Comparison of ENCODE assay signal across 9 cellular contexts in the genomic region with DNA sequence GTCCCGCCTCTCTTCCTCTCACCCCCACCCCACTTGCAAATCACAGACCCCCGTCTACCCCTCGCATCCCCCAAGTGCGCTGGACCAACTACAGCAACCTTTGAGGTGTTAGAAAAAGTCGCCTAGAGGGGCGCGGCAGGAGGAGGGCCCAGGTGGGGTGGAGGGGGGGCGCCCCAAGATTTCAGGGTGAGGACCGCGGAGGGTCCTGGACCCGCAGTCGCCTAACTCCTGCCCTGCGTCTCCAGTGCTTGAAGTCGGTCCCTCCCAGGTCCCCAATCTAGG. TPM values are rescaled to one million over a fixed set of nuclear protein-coding genes. Genes with fewer than 3 reads are reported as not detected.
A peak's percentile ranks its signal among the peaks of the same experiment; 100 is the strongest.
DNase-seq lines count a peak whose midpoint lies in the region; ATAC-seq and TF ChIP-seq lines count a peak whose summit lies in the region.
"Had no signal": no experiment of that assay in that cellular context is flagged by ENCODE, and none has a peak within 500 bp of the region (broad histone marks: within the 10 kb centered on the region; RNA-seq: fewer than 3 reads in every experiment).

No MANE protein-coding gene starts in this region.

- DNase-seq in HFF-Myc (ENCODE audit: extremely low read depth, low read depth) (no peak), breast epithelium (ENCODE audit: low spot score in 2 of 2) (no peak), right lobe of liver (no peak), smooth muscle cell (lab: John Stamatoyannopoulos, UW; ENCODE audit: unreplicated experiment) (no peak), RKO (ENCODE audit: low spot score) (no peak), COR-L47 (lab: John Stamatoyannopoulos, UW) (no peak), DMS79 (lab: John Stamatoyannopoulos, UW) (no peak)
- no peak for DNase-seq in stimulated activated CD4-positive, alpha-beta T cell treated with anti-CD3 and anti-CD28 coated beads, Interleukin-4, amount 100 ng/mL, for 4 hours
- DNase-seq: activated B cell treated with CpG ODN at 0.5 μM for 24 hours had no signal

- TF ChIP-seq POLR2A in breast epithelium (IDR thresholded peaks at IDR 0.05) (no peak), right lobe of liver (IDR thresholded peaks at IDR 0.05) (no peak)

- H3K4me1 ChIP-seq in breast epithelium (no peaks in the 10 kb centered on the region), right lobe of liver (peaks cover 0 to 17% (median 7%) of the 10 kb centered on the region in 4 donors), smooth muscle cell (ENCODE audit: low read depth) (peaks cover 23% of the 10 kb centered on the region)

- peak overlapping the region; percentile 85 for H3K4me2 ChIP-seq in smooth muscle cell

- intact Hi-C loops in breast epithelium (cut with DNase I; ENCODE audit: low total_unique reads), result loop anchor here (10.0 kb wide), 1 partner anchor 1683 kb away; no protein-coding TSS in a partner anchor
- intact Hi-C loops in right lobe of liver (cut with DNase I), result no loop called here

- H3K27me3 ChIP-seq in breast epithelium (peaks cover 0 to 34% of the 10 kb centered on the region in 2 donors), right lobe of liver (peaks cover 0 to 7% of the 10 kb centered on the region in 2 donors), smooth muscle cell (ENCODE audit: low read depth) (no peaks in the 10 kb centered on the region)

- H2AFZ ChIP-seq in smooth muscle cell (ENCODE audit: low read depth), result peak overlapping the region; percentile 40

- no peaks in the 10 kb centered on the region for H3K9me3 ChIP-seq in breast epithelium
- H3K9me3 ChIP-seq in right lobe of liver, result no peaks in the 10 kb centered on the region
- H3K9me3 ChIP-seq in smooth muscle cell (replicated peaks; ENCODE audit: low read depth), result no peaks in the 10 kb centered on the region

- peaks cover 52% of the 10 kb centered on the region for H3K79me2 ChIP-seq in smooth muscle cell (ENCODE audit: low read depth)

- H3K9ac ChIP-seq in smooth muscle cell (ENCODE audit: low read depth), result peak overlapping the region; percentile 56

- no peaks in the 10 kb centered on the region for H4K20me1 ChIP-seq in smooth muscle cell (ENCODE audit: low read depth)

- H3K36me3 ChIP-seq in breast epithelium (no peaks in the 10 kb centered on the region), right lobe of liver (no peaks in the 10 kb centered on the region), smooth muscle cell (ENCODE audit: low read depth) (no peaks in the 10 kb centered on the region)

- ATAC-seq in right lobe of liver, result no peak

- peaks cover 12% of the 10 kb centered on the region for H3F3A ChIP-seq in smooth muscle cell (ENCODE audit: low read depth)

- H3K27ac ChIP-seq in breast epithelium, result peak overlapping the region; percentile 41 to 82
- H3K27ac ChIP-seq in right lobe of liver, result no peak overlapping the region
- peak overlapping the region; percentile 59 for H3K27ac ChIP-seq in smooth muscle cell (ENCODE audit: low read depth)

- 0% methylated on average over 3 of the region's 14 CpGs for WGBS in right lobe of liver (ENCODE audit: insufficient coverage, low coverage, low lambda C conversion rate, missing lambda C conversion rate)
- 0% methylated on average over 11 of the region's 14 CpGs for WGBS in smooth muscle cell (ENCODE audit: low lambda C conversion rate)

- H3K4me3 ChIP-seq in HFF-Myc (replicated peaks; ENCODE audit: low read depth, low read length) (peak overlapping the region; percentile 48), breast epithelium (peak overlapping the region; percentile 44 to 72 (median 60)), right lobe of liver (peak overlapping the region; percentile 22 to 48 (median 33)), smooth muscle cell (peak overlapping the region; percentile 71)

- TF ChIP-seq CTCF in HFF-Myc (IDR thresholded peaks at IDR 0.05; ENCODE audit: low read depth, low read length, missing control alignments), result no peak
- TF ChIP-seq CTCF in breast epithelium (IDR thresholded peaks at IDR 0.05), result no peak
- no peak for TF ChIP-seq CTCF in right lobe of liver (IDR thresholded peaks at IDR 0.05)
- TF ChIP-seq CTCF in smooth muscle cell (IDR thresholded peaks at IDR 0.05; ENCODE audit: borderline replicate concordance, insufficient read depth, poor library complexity, severe bottlenecking), result no peak

RNA-seq across cellular contexts. Expression of gene EGFLAM, which starts 0.4 kb away (rescaled TPM):
- total RNA-seq in breast epithelium (10 to 100 TPM; 19.5 to 31.5 (median 30.5) TPM), right lobe of liver (1 to 10 TPM in 4 of 6 experiments, under 1 TPM in 2; 0.50 to 6.2 (median 2.3) TPM), smooth muscle cell (103 and 108 TPM in 2 replicates)
- polyA plus RNA-seq in smooth muscle cell, result 106 and 194 TPM in 2 replicates
- total RNA-seq: activated B cell treated with CpG ODN at 0.5 μM for 24 hours had no signal

Comparison
In these comparisons a context has a peak if more than half of its experiments do, and no peak if none do; other contexts are left out.
1. H3K27ac ChIP-seq: peak in breast epithelium (2 of 2) and smooth muscle cell (single experiment); none in right lobe of liver (0 of 3).
2. Peak in every context shown above with its lines, with median percentiles within 50 percentile points of each other: H3K4me3 ChIP-seq.